Comparison of ENCODE assay signal across 15 cellular contexts in genomic region chr10:126921974-126922525, GRCh38. TPM values are rescaled to one million over a fixed set of nuclear protein-coding genes. Genes with fewer than 3 reads are reported as not detected.
DNase-seq lines count a peak whose midpoint lies in the region.
"Had no signal": no experiment of that assay in that cellular context is flagged by ENCODE, and none has a peak within 500 bp of the region (broad histone marks: within the 10 kb centered on the region; RNA-seq: fewer than 3 reads in every experiment).

No MANE protein-coding gene starts in this region.

- DNase-seq in GM04503 (ENCODE audit: low read depth) (peak; percentile 72), RPMI7951 (ENCODE audit: low read depth) (peak; percentile 34), fibroblast of gingiva (ENCODE audit: low read depth) (peak; percentile 82), renal cortical epithelial cell (ENCODE audit: low read depth) (peak; percentile 76), NCI-H1930 (lab: John Stamatoyannopoulos, UW) (no peak), cerebellum (ENCODE audit: low spot score) (no peak), caudate nucleus (lab: John Stamatoyannopoulos, UW) (no peak)
- no peak for DNase-seq in stimulated activated CD4-positive, alpha-beta T cell treated with anti-CD3 and anti-CD28 coated beads, Interleukin-2, amount 100 ng/mL, for 48 hours
- DNase-seq: activated naive CD4-positive, alpha-beta T cell treated with anti-CD3 and anti-CD28 coated beads for 36 hours; COR-L47; esophagus squamous epithelium; midbrain; ovary; substantia nigra had no signal

- no peak overlapping the region for H3K27ac ChIP-seq in caudate nucleus (ENCODE audit: low read depth, low read length)
- H3K27ac ChIP-seq: esophagus squamous epithelium, ovary, SK-N-MC had no signal

RNA-seq across cellular contexts. Expression of gene DOCK1, which starts 16.8 kb away (rescaled TPM):
- 15.7 and 17.4 TPM in 2 replicates for total RNA-seq in RPMI7951 (2014; rRNA removed; shearing (Covaris generic))
- total RNA-seq in renal cortical epithelial cell: 68.1 and 108 TPM in 2 replicates
- 47.7 TPM for total RNA-seq in cerebellum

Comparison
In these comparisons a context has a peak if more than half of its experiments do, and no peak if none do; other contexts are left out.
1. DNase-seq: peak in GM04503 (single experiment), RPMI7951 (single experiment), fibroblast of gingiva (single experiment) and renal cortical epithelial cell (single experiment); none in NCI-H1930 (0 of 2), cerebellum (single experiment), caudate nucleus (0 of 61) and stimulated activated CD4-positive, alpha-beta T cell treated with anti-CD3 and anti-CD28 coated beads, Interleukin-2, amount 100 ng/mL, for 48 hours (0 of 2).